In the genomic region with DNA sequence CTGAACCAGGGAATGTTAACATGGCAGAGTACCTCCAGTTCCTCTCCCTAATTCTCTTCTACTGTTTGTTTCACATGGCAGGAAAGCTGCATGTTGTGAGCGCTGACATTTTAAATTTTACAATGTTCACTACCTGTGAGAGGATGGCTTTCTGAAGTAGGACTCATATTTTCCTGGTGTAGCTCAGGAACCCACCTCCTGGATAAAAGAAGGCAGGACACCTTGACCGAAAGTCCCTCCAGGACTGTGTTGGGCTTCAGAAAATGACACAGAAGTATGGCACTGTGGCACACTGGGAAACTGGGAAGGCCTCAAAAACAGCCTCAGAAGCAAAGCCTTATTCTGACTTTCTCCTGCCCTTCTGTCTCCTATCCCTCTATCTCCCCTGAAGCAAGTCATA, we compare ENCODE assay signal across 11 cellular contexts. TPM values are rescaled to one million over a fixed set of nuclear protein-coding genes. Genes with fewer than 3 reads are reported as not detected.
A peak's percentile ranks its signal among the peaks of the same experiment; 100 is the strongest.
DNase-seq lines count a peak whose midpoint lies in the region; ATAC-seq and TF ChIP-seq lines count a peak whose summit lies in the region.
"Had no signal": no experiment of that assay in that cellular context is flagged by ENCODE, and none has a peak within 500 bp of the region (broad histone marks: within the 10 kb centered on the region; RNA-seq: fewer than 3 reads in every experiment).

No MANE protein-coding gene starts in this region.

- H3K27ac ChIP-seq in breast epithelium (peak overlapping the region; percentile 39 to 56), left lung (no peak overlapping the region), stomach (peak overlapping the region in 1 of 5 donors; percentile 6)

- no peak overlapping the region for H3K4me3 ChIP-seq in AG10803 (ENCODE audit: low read length)
- H3K4me3 ChIP-seq in breast epithelium = no peak overlapping the region
- H3K4me3 ChIP-seq in left lung = no peak overlapping the region
- H3K4me3 ChIP-seq in stomach = no peak overlapping the region

- H3K36me3 ChIP-seq in breast epithelium (no peaks in the 10 kb centered on the region), left lung (no peaks in the 10 kb centered on the region), stomach (no peaks in the 10 kb centered on the region)

- CTCF ChIA-PET in HEK293T (lab: Yijun Ruan, JAX) = interaction anchor here (0.6 to 0.9 kb wide), 2 partner anchors 13 to 159 kb away, joined by 3 read pairs; no protein-coding TSS in a partner anchor

- intact Hi-C loops in breast epithelium (cut with DNase I; ENCODE audit: low total_unique reads) (no loop called here), left lung (cut with DNase I) (no loop called here), stomach (cut with DNase I; ENCODE audit: low total_unique reads) (no loop called here)

- TF ChIP-seq CTCF in AG10803 (conservative IDR thresholded peaks at IDR 0.05; ENCODE audit: low read length) (0 out of 2 replicates have a peak, but pooled peaks have one; percentile 18), breast epithelium (IDR thresholded peaks at IDR 0.05) (no peak), left lung (IDR thresholded peaks at IDR 0.05) (no peak), stomach (IDR thresholded peaks at IDR 0.05) (peak in 2 of 7 experiments; percentile 6 to 11)

- POLR2A ChIA-PET in HEK293T (lab: Yijun Ruan, JAX) = no interaction called here

- TF ChIP-seq POLR2A in breast epithelium (IDR thresholded peaks at IDR 0.05) (no peak), stomach (IDR thresholded peaks at IDR 0.05) (no peak), erythroblast (IDR thresholded peaks at IDR 0.05; ENCODE audit: low read length) (no peak)

- no peak for TF ChIP-seq EP300 in stomach (IDR thresholded peaks at IDR 0.05)

- no peak for DNase-seq in AG10803 (ENCODE audit: low read depth)
- peak; percentile 44 for DNase-seq in HEK293T (ENCODE audit: extremely low spot score)
- DNase-seq in breast epithelium (ENCODE audit: low spot score in 2 of 2) = no peak
- no peak for DNase-seq in left lung
- no peak for DNase-seq in stomach
- no peak for DNase-seq in effector CD8-positive, alpha-beta T cell (lab: John Stamatoyannopoulos, UW)
- no peak for DNase-seq in erythroblast (lab: John Stamatoyannopoulos, UW)
- no peak for DNase-seq in NCI-H1436 treated with DMSO at 0.1 percent for 48 hours (lab: John Stamatoyannopoulos, UW)
- DNase-seq: amygdala, midbrain, right cardiac atrium had no signal

- 84 to 100% (median 92%) methylated on average over 2 of the region's 2 CpGs for WGBS in stomach, 5 donors

- no peaks in the 10 kb centered on the region for H3K4me1 ChIP-seq in breast epithelium
- peaks cover 7 to 9% of the 10 kb centered on the region in 2 donors for H3K4me1 ChIP-seq in left lung
- H3K4me1 ChIP-seq in stomach = peaks cover 9 to 66% (median 23%) of the 10 kb centered on the region in 4 donors

- peak; percentile 28 for ATAC-seq in left lung
- ATAC-seq: right cardiac atrium had no signal

- H3K9me3 ChIP-seq in breast epithelium (no peaks in the 10 kb centered on the region), left lung (no peaks in the 10 kb centered on the region), stomach (no peaks in the 10 kb centered on the region)

- H3K27me3 ChIP-seq in breast epithelium = no peaks in the 10 kb centered on the region
- no peaks in the 10 kb centered on the region for H3K27me3 ChIP-seq in left lung
- H3K27me3 ChIP-seq in stomach = no peaks in the 10 kb centered on the region

TF ChIP-seq in HEK293T, 16 proteins besides CTCF, POLR2A, EP300 and RAD21:
- TF ChIP-seq SP1 (IDR thresholded peaks at IDR 0.05) = no peak
- no peak for TF ChIP-seq FOXM1 (IDR thresholded peaks at IDR 0.05; ENCODE audit: borderline replicate concordance)
- TF ChIP-seq L3MBTL2 (conservative IDR thresholded peaks at IDR 0.05) = no peak
- no peak for TF ChIP-seq LEF1 (IDR thresholded peaks at IDR 0.05; ENCODE audit: borderline replicate concordance)
- TF ChIP-seq NFRKB (IDR thresholded peaks at IDR 0.05) = no peak
- no peak for TF ChIP-seq BHLHE40 (IDR thresholded peaks at IDR 0.05; ENCODE audit: borderline replicate concordance)
- no peak for TF ChIP-seq HDGF (IDR thresholded peaks at IDR 0.05; ENCODE audit: borderline replicate concordance)
- TF ChIP-seq, protein P1, sequence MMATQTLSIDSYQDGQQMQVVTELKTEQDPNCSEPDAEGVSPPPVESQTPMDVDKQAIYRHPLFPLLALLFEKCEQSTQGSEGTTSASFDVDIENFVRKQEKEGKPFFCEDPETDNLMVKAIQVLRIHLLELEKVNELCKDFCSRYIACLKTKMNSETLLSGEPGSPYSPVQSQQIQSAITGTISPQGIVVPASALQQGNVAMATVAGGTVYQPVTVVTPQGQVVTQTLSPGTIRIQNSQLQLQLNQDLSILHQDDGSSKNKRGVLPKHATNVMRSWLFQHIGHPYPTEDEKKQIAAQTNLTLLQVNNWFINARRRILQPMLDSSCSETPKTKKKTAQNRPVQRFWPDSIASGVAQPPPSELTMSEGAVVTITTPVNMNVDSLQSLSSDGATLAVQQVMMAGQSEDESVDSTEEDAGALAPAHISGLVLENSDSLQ (IDR thresholded peaks at IDR 0.05) = no peak
- TF ChIP-seq CTBP1 (IDR thresholded peaks at IDR 0.05; ENCODE audit: borderline replicate concordance) = no peak
- no peak for TF ChIP-seq SUZ12 (IDR thresholded peaks at IDR 0.05)
- TF ChIP-seq ARNT (IDR thresholded peaks at IDR 0.05) = no peak
- no peak for TF ChIP-seq ZNF384 (IDR thresholded peaks at IDR 0.05)
- no peak for TF ChIP-seq FOXK2 (IDR thresholded peaks at IDR 0.05)
- TF ChIP-seq TARDBP (IDR thresholded peaks at IDR 0.05) = no peak
- no peak for TF ChIP-seq FOXA1 (IDR thresholded peaks at IDR 0.05)
- TF ChIP-seq ELF4 (IDR thresholded peaks at IDR 0.05) = no peak

RNA-seq across cellular contexts. Expression of a gene that starts 33.3 kb away (rescaled TPM):
- total RNA-seq in breast epithelium (100 to 1,000 TPM in 1 of 3 donors, 10 to 100 TPM in 2; 29.1 to 134 (median 77.0) TPM), left lung (10 to 100 TPM; 57.0 to 57.1 TPM), stomach (100 to 1,000 TPM in 4 of 5 donors, 10 to 100 TPM in 1; 73.2 to 644 (median 172) TPM)
- polyA plus RNA-seq in stomach = 10 to 100 TPM in 2 of 3 donors, 1 to 10 TPM in 1; 7.0 to 12.1 (median 10.2) TPM

Comparison
In these comparisons a context has a peak if more than half of its experiments do, and no peak if none do; other contexts are left out.
1. H3K27ac ChIP-seq: peak in breast epithelium (2 of 2); none in left lung (0 of 2).